4 cellular contexts compared by ENCODE assay signal in genomic region chrX:82232679-82233078, GRCh38.
"Had no signal": no experiment of that assay in that cellular context is flagged by ENCODE, and none has a peak within 500 bp of the region (broad histone marks: within the 10 kb centered on the region; RNA-seq: fewer than 3 reads in every experiment).

No MANE protein-coding gene starts in this region.

- H3K4me1 Mint-ChIP-seq: IgD-negative memory B cell had no signal

- H3K27ac Mint-ChIP-seq: IgD-negative memory B cell had no signal

- DNase-seq: IMR-90, KBM-7, KG1 had no signal

- H3K4me3 Mint-ChIP-seq: IgD-negative memory B cell had no signal

- H3K27me3 Mint-ChIP-seq: IgD-negative memory B cell had no signal

- H3K36me3 Mint-ChIP-seq: IgD-negative memory B cell had no signal
